ENCODE assay signal across 29 cellular contexts in genomic region chr11:23620617-23621016, GRCh38.
"Had no signal": no experiment of that assay in that cellular context is flagged by ENCODE, and none has a peak within 500 bp of the region (broad histone marks: within the 10 kb centered on the region; RNA-seq: fewer than 3 reads in every experiment).

No MANE protein-coding gene starts in this region.

- H3K27me3 Mint-ChIP-seq: activated CD4-positive, alpha-beta T cell treated with anti-CD3 and anti-CD28 coated beads, Interleukin-2, amount 10 ng/mL, durations not matched to agents 24 days and 14 days; activated CD8-positive, alpha-beta T cell treated with anti-CD3 and anti-CD28 coated beads for 36 hours; activated naive CD8-positive, alpha-beta T cell treated with anti-CD3 and anti-CD28 coated beads, Interleukin-2, amount 10 ng/mL, durations not matched to agents 7 days and 5 days; activated T-helper 17 cell treated with anti-CD3 and anti-CD28 coated beads, Interleukin-2, amount 50 U/mL, for 72 hours had no signal

- H3K4me1 Mint-ChIP-seq: activated CD4-positive, alpha-beta T cell treated with anti-CD3 and anti-CD28 coated beads, Interleukin-2, amount 10 ng/mL, durations not matched to agents 24 days and 14 days; activated naive CD8-positive, alpha-beta T cell treated with anti-CD3 and anti-CD28 coated beads, Interleukin-2, amount 10 ng/mL, durations not matched to agents 7 days and 5 days; activated T-helper 17 cell treated with anti-CD3 and anti-CD28 coated beads, Interleukin-2, amount 50 U/mL, for 72 hours; brain had no signal

- H3K4me3 Mint-ChIP-seq: activated CD4-positive, alpha-beta T cell treated with anti-CD3 and anti-CD28 coated beads, Interleukin-2, amount 10 ng/mL, durations not matched to agents 24 days and 14 days; activated CD8-positive, alpha-beta T cell treated with anti-CD3 and anti-CD28 coated beads for 36 hours; activated naive CD8-positive, alpha-beta T cell treated with anti-CD3 and anti-CD28 coated beads, Interleukin-2, amount 10 ng/mL, durations not matched to agents 7 days and 5 days; activated T-cell treated with anti-CD3 and anti-CD28 coated beads, Interleukin-2, amount 50 U/mL, for 72 hours; activated T-helper 17 cell treated with anti-CD3 and anti-CD28 coated beads, Interleukin-2, amount 50 U/mL, for 72 hours; brain had no signal

- H3K36me3 Mint-ChIP-seq: activated naive CD8-positive, alpha-beta T cell treated with anti-CD3 and anti-CD28 coated beads, Interleukin-2, amount 10 ng/mL, durations not matched to agents 7 days and 5 days; brain had no signal

- H3K9ac ChIP-seq: KMS-11 had no signal

- H3K4me3 ChIP-seq: PC-9 had no signal

- H2AFZ ChIP-seq: PC-9 had no signal

- H3K9me3 Mint-ChIP-seq: activated naive CD8-positive, alpha-beta T cell treated with anti-CD3 and anti-CD28 coated beads, Interleukin-2, amount 10 ng/mL, durations not matched to agents 7 days and 5 days had no signal

- ATAC-seq: activated CD8-positive, alpha-beta T cell treated with anti-CD3 and anti-CD28 coated beads for 36 hours; activated T-cell treated with anti-CD3 and anti-CD28 coated beads, Interleukin-2, amount 50 U/mL, for 72 hours; activated T-helper 17 cell treated with anti-CD3 and anti-CD28 coated beads, Interleukin-2, amount 50 U/mL, for 72 hours; Right ventricle myocardium inferior; SK-N-SH treated with all-trans-retinoic acid at 6 μM for 48 hours had no signal

- H3K27ac Mint-ChIP-seq: activated CD4-positive, alpha-beta T cell treated with anti-CD3 and anti-CD28 coated beads, Interleukin-2, amount 10 ng/mL, durations not matched to agents 24 days and 14 days; activated CD8-positive, alpha-beta T cell treated with anti-CD3 and anti-CD28 coated beads for 36 hours; activated naive CD8-positive, alpha-beta T cell treated with anti-CD3 and anti-CD28 coated beads, Interleukin-2, amount 10 ng/mL, durations not matched to agents 7 days and 5 days; activated T-cell treated with anti-CD3 and anti-CD28 coated beads, Interleukin-2, amount 50 U/mL, for 72 hours; activated T-helper 17 cell treated with anti-CD3 and anti-CD28 coated beads, Interleukin-2, amount 50 U/mL, for 72 hours; brain had no signal

- H3K27ac ChIP-seq: KMS-11, PC-9, RWPE1 had no signal

- H3K4me2 ChIP-seq: KMS-11, PC-9 had no signal

- DNase-seq: activated CD4-positive, alpha-beta T cell treated with anti-CD3 and anti-CD28 coated beads, Interleukin-2, amount 10 ng/mL, durations not matched to agents 24 days and 14 days; activated CD4-positive, alpha-beta T cell treated with anti-CD3 and anti-CD28 coated beads, Interleukin-2, amount 50 U/mL, for 4 hours; activated CD8-positive, alpha-beta T cell treated with anti-CD3 and anti-CD28 coated beads for 36 hours; activated effector memory CD4-positive, alpha-beta T cell treated with anti-CD3 and anti-CD28 coated beads, Interleukin-2, amount 50 U/mL, for 16 hours; activated naive CD4-positive, alpha-beta T cell; activated naive CD4-positive, alpha-beta T cell treated with anti-CD3 and anti-CD28 coated beads, Interleukin-2, amount 50 U/mL, for 16 hours; activated naive CD8-positive, alpha-beta T cell treated with anti-CD3 and anti-CD28 coated beads, Interleukin-2, amount 10 ng/mL, durations not matched to agents 7 days and 5 days; activated T-cell treated with anti-CD3 and anti-CD28 coated beads, Interleukin-2, amount 50 U/mL, for 1 hour; activated T-cell treated with anti-CD3 and anti-CD28 coated beads, Interleukin-2, amount 50 U/mL, for 72 hours; amygdala; central memory CD4-positive, alpha-beta T cell; NCI-H1105 treated with DMSO at 0.1 percent for 48 hours; NCI-H1436 treated with DMSO at 0.1 percent for 48 hours; NCI-H1694 treated with DMSO at 0.1 percent for 48 hours; NCI-H2029; NCI-H345; NCI-H524 treated with DMSO at 0.1 percent for 48 hours; NK-92 treated with Interleukin-12 subunit alpha and Interleukin-12 subunit beta, amount 100 ng/mL, for 24 hours; PC-9; SIG-M5; T-helper 1 cell; T-helper 2 cell; T-helper 9 cell had no signal
